Comparison of ENCODE assay signal across 2 cellular contexts in genomic region chr9:129174724-129175514, GRCh38.
A peak's percentile ranks its signal among the peaks of the same experiment; 100 is the strongest.
TF ChIP-seq lines count a peak whose summit lies in the region.

No MANE protein-coding gene starts in this region.

TF ChIP-seq in HEK293, 187 proteins besides CTCF, POLR2A, EP300 and RAD21 (continued from another document and continues in another):
- TF ChIP-seq, protein P1, sequence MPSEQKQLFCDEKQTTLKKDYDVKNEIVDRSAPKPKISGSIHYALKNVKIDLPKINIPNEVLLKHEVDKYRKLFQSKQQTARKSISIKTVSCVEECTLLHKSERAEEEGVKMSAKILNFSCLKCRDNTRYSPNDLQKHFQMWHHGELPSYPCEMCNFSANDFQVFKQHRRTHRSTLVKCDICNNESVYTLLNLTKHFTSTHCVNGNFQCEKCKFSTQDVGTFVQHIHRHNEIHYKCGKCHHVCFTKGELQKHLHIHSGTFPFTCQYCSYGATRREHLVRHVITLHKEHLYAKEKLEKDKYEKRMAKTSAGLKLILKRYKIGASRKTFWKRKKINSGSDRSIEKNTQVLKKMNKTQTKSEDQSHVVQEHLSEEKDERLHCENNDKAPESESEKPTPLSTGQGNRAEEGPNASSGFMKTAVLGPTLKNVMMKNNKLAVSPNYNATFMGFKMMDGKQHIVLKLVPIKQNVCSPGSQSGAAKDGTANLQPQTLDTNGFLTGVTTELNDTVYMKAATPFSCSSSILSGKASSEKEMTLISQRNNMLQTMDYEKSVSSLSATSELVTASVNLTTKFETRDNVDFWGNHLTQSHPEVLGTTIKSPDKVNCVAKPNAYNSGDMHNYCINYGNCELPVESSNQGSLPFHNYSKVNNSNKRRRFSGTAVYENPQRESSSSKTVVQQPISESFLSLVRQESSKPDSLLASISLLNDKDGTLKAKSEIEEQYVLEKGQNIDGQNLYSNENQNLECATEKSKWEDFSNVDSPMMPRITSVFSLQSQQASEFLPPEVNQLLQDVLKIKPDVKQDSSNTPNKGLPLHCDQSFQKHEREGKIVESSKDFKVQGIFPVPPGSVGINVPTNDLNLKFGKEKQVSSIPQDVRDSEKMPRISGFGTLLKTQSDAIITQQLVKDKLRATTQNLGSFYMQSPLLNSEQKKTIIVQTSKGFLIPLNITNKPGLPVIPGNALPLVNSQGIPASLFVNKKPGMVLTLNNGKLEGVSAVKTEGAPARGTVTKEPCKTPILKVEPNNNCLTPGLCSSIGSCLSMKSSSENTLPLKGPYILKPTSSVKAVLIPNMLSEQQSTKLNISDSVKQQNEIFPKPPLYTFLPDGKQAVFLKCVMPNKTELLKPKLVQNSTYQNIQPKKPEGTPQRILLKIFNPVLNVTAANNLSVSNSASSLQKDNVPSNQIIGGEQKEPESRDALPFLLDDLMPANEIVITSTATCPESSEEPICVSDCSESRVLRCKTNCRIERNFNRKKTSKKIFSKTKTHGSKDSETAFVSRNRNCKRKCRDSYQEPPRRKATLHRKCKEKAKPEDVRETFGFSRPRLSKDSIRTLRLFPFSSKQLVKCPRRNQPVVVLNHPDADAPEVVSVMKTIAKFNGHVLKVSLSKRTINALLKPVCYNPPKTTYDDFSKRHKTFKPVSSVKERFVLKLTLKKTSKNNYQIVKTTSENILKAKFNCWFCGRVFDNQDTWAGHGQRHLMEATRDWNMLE (tag by site-specific recombination; conservative IDR thresholded peaks at IDR 0.05; ENCODE audit: low read depth): no peak
- TF ChIP-seq ZNF184 (tag by site-specific recombination; IDR thresholded peaks at IDR 0.05) (no peak), ZNF423 (tag by site-specific recombination; IDR thresholded peaks at IDR 0.05) (peak; percentile 88), YY2 (tag by site-specific recombination; IDR thresholded peaks at IDR 0.05) (no peak), BCL11A (tag by site-specific recombination; IDR thresholded peaks at IDR 0.05; ENCODE audit: low read depth) (peak; percentile 75; the same call in 1 of the 2 replicates), GLIS1 (tag by site-specific recombination; IDR thresholded peaks at IDR 0.05) (0 out of 2 replicates have a peak, but pooled peaks have one; percentile 4), ZNF202 (tag by site-specific recombination; IDR thresholded peaks at IDR 0.05; ENCODE audit: borderline replicate concordance) (no peak), EGR2 (tag by site-specific recombination; IDR thresholded peaks at IDR 0.05; ENCODE audit: low read depth) (peak; percentile 65), ZNF658 (tag by site-specific recombination; IDR thresholded peaks at IDR 0.05) (no peak), ZNF596 (tag by site-specific recombination; IDR thresholded peaks at IDR 0.05) (no peak), SP3 (tag by site-specific recombination; IDR thresholded peaks at IDR 0.05) (peak; percentile 62), ZNF175 (tag by site-specific recombination; IDR thresholded peaks at IDR 0.05) (no peak), ZNF585B (tag by site-specific recombination; IDR thresholded peaks at IDR 0.05) (no peak), ZFP37 (tag by site-specific recombination; IDR thresholded peaks at IDR 0.05) (no peak), ZBTB8A (tag by site-specific recombination; IDR thresholded peaks at IDR 0.05) (0 out of 2 replicates have a peak, but pooled peaks have one; percentile 25), ZNF155 (tag by site-specific recombination; IDR thresholded peaks at IDR 0.05) (no peak), SP7 (tag by site-specific recombination; IDR thresholded peaks at IDR 0.05) (peak; percentile 69; the same call in 1 of the 2 replicates), ZNF488 (tag by site-specific recombination; IDR thresholded peaks at IDR 0.05) (no peak), OVOL3 (tag by site-specific recombination; IDR thresholded peaks at IDR 0.05) (no peak), ZNF366 (tag by site-specific recombination; conservative IDR thresholded peaks at IDR 0.05) (peak; percentile 98), ZNF157 (tag by site-specific recombination; IDR thresholded peaks at IDR 0.05) (no peak), ZEB2 (tag by site-specific recombination; IDR thresholded peaks at IDR 0.05) (peak; percentile 90), ZNF174 (tag by site-specific recombination; IDR thresholded peaks at IDR 0.05) (no peak), ZNF560 (tag by site-specific recombination; IDR thresholded peaks at IDR 0.05; ENCODE audit: borderline replicate concordance) (no peak; the same call in 1 of the 2 replicates), ZNF354C (tag by site-specific recombination; IDR thresholded peaks at IDR 0.05; ENCODE audit: borderline replicate concordance, low read depth) (no peak), ZNF391 (tag by site-specific recombination; IDR thresholded peaks at IDR 0.05; ENCODE audit: borderline replicate concordance, low read depth) (no peak)
- TF ChIP-seq, protein P2, sequence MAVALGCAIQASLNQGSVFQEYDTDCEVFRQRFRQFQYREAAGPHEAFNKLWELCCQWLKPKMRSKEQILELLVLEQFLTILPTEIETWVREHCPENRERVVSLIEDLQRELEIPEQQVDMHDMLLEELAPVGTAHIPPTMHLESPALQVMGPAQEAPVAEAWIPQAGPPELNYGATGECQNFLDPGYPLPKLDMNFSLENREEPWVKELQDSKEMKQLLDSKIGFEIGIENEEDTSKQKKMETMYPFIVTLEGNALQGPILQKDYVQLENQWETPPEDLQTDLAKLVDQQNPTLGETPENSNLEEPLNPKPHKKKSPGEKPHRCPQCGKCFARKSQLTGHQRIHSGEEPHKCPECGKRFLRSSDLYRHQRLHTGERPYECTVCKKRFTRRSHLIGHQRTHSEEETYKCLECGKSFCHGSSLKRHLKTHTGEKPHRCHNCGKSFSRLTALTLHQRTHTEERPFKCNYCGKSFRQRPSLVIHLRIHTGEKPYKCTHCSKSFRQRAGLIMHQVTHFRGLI (tag by site-specific recombination; IDR thresholded peaks at IDR 0.05): no peak

TF ChIP-seq in K562, 482 proteins besides CTCF, POLR2A, EP300 and RAD21 (continued from another document):
- TF ChIP-seq CBX2 (IDR thresholded peaks at IDR 0.05; ENCODE audit: insufficient read depth, low read length, poor library complexity, severe bottlenecking) (no peak), YY1 (IDR thresholded peaks at IDR 0.05; ENCODE audit: borderline replicate concordance in 1 of 3, control insufficient read depth in 1 of 3, extremely low read depth in 1 of 3, insufficient read depth in 3 of 3, insufficient read length in 1 of 3, insufficient replicate concordance in 2 of 3, low read depth in 1 of 3, low read length in 2 of 3) (peak in 1 of 3 experiments; percentile 26), SMARCA4 (IDR thresholded peaks at IDR 0.05) (peak; percentile 14; the same call in 1 of the 2 replicates), HMG20B (CRISPR knock-in tag; IDR thresholded peaks at IDR 0.05) (no peak), KDM2B (CRISPR knock-in tag; IDR thresholded peaks at IDR 0.05) (no peak), RCOR1 (IDR thresholded peaks at IDR 0.05; ENCODE audit: borderline replicate concordance in 1 of 2, low read depth in 2 of 2, low read length in 2 of 2) (peak in 1 of 2 experiments; percentile 22; a peak in 1 of 4 replicates), GABPB1 (CRISPR knock-in tag; IDR thresholded peaks at IDR 0.05) (no peak), PRPF4 (IDR thresholded peaks at IDR 0.05; ENCODE audit: insufficient read depth, low read depth, low read length, poor library complexity, severe bottlenecking) (no peak), HDAC2 (IDR thresholded peaks at IDR 0.05) (no peak), POLR2B (IDR thresholded peaks at IDR 0.05; ENCODE audit: low read depth, partially characterized antibody) (no peak), DLX4 (CRISPR knock-in tag; IDR thresholded peaks at IDR 0.05) (no peak), SIN3A (IDR thresholded peaks at IDR 0.05; ENCODE audit: borderline replicate concordance in 2 of 2, control insufficient read depth in 1 of 2, low read depth in 2 of 2, low read length in 2 of 2) (no peak), STAT5A (IDR thresholded peaks at IDR 0.05; ENCODE audit: borderline replicate concordance, low read length) (no peak), FOXA1 (IDR thresholded peaks at IDR 0.05; ENCODE audit: borderline replicate concordance) (no peak), ERF (CRISPR knock-in tag; IDR thresholded peaks at IDR 0.05) (0 out of 2 replicates have a peak, but pooled peaks have one; percentile 43), ZNF778 (CRISPR knock-in tag; IDR thresholded peaks at IDR 0.05) (no peak)
- TF ChIP-seq, protein P3, sequence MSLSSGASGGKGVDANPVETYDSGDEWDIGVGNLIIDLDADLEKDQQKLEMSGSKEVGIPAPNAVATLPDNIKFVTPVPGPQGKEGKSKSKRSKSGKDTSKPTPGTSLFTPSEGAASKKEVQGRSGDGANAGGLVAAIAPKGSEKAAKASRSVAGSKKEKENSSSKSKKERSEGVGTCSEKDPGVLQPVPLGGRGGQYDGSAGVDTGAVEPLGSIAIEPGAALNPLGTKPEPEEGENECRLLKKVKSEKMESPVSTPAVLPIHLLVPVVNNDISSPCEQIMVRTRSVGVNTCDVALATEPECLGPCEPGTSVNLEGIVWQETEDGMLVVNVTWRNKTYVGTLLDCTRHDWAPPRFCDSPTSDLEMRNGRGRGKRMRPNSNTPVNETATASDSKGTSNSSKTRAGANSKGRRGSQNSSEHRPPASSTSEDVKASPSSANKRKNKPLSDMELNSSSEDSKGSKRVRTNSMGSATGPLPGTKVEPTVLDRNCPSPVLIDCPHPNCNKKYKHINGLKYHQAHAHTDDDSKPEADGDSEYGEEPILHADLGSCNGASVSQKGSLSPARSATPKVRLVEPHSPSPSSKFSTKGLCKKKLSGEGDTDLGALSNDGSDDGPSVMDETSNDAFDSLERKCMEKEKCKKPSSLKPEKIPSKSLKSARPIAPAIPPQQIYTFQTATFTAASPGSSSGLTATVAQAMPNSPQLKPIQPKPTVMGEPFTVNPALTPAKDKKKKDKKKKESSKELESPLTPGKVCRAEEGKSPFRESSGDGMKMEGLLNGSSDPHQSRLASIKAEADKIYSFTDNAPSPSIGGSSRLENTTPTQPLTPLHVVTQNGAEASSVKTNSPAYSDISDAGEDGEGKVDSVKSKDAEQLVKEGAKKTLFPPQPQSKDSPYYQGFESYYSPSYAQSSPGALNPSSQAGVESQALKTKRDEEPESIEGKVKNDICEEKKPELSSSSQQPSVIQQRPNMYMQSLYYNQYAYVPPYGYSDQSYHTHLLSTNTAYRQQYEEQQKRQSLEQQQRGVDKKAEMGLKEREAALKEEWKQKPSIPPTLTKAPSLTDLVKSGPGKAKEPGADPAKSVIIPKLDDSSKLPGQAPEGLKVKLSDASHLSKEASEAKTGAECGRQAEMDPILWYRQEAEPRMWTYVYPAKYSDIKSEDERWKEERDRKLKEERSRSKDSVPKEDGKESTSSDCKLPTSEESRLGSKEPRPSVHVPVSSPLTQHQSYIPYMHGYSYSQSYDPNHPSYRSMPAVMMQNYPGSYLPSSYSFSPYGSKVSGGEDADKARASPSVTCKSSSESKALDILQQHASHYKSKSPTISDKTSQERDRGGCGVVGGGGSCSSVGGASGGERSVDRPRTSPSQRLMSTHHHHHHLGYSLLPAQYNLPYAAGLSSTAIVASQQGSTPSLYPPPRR (CRISPR knock-in tag; IDR thresholded peaks at IDR 0.05; ENCODE audit: borderline replicate concordance): no peak
- TF ChIP-seq, protein P4, sequence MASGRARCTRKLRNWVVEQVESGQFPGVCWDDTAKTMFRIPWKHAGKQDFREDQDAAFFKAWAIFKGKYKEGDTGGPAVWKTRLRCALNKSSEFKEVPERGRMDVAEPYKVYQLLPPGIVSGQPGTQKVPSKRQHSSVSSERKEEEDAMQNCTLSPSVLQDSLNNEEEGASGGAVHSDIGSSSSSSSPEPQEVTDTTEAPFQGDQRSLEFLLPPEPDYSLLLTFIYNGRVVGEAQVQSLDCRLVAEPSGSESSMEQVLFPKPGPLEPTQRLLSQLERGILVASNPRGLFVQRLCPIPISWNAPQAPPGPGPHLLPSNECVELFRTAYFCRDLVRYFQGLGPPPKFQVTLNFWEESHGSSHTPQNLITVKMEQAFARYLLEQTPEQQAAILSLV (tag; IDR thresholded peaks at IDR 0.05): no peak
- TF ChIP-seq, protein P5, sequence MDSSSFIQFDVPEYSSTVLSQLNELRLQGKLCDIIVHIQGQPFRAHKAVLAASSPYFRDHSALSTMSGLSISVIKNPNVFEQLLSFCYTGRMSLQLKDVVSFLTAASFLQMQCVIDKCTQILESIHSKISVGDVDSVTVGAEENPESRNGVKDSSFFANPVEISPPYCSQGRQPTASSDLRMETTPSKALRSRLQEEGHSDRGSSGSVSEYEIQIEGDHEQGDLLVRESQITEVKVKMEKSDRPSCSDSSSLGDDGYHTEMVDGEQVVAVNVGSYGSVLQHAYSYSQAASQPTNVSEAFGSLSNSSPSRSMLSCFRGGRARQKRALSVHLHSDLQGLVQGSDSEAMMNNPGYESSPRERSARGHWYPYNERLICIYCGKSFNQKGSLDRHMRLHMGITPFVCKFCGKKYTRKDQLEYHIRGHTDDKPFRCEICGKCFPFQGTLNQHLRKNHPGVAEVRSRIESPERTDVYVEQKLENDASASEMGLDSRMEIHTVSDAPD (CRISPR knock-in tag; IDR thresholded peaks at IDR 0.05): no peak
- TF ChIP-seq, protein P6, sequence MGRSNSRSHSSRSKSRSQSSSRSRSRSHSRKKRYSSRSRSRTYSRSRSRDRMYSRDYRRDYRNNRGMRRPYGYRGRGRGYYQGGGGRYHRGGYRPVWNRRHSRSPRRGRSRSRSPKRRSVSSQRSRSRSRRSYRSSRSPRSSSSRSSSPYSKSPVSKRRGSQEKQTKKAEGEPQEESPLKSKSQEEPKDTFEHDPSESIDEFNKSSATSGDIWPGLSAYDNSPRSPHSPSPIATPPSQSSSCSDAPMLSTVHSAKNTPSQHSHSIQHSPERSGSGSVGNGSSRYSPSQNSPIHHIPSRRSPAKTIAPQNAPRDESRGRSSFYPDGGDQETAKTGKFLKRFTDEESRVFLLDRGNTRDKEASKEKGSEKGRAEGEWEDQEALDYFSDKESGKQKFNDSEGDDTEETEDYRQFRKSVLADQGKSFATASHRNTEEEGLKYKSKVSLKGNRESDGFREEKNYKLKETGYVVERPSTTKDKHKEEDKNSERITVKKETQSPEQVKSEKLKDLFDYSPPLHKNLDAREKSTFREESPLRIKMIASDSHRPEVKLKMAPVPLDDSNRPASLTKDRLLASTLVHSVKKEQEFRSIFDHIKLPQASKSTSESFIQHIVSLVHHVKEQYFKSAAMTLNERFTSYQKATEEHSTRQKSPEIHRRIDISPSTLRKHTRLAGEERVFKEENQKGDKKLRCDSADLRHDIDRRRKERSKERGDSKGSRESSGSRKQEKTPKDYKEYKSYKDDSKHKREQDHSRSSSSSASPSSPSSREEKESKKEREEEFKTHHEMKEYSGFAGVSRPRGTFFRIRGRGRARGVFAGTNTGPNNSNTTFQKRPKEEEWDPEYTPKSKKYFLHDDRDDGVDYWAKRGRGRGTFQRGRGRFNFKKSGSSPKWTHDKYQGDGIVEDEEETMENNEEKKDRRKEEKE (IDR thresholded peaks at IDR 0.05; ENCODE audit: borderline replicate concordance in 1 of 2, control insufficient read depth in 1 of 2, low read depth in 2 of 2, low read length in 1 of 2): no peak
